14 cellular contexts compared by ENCODE assay signal in the genomic region with DNA sequence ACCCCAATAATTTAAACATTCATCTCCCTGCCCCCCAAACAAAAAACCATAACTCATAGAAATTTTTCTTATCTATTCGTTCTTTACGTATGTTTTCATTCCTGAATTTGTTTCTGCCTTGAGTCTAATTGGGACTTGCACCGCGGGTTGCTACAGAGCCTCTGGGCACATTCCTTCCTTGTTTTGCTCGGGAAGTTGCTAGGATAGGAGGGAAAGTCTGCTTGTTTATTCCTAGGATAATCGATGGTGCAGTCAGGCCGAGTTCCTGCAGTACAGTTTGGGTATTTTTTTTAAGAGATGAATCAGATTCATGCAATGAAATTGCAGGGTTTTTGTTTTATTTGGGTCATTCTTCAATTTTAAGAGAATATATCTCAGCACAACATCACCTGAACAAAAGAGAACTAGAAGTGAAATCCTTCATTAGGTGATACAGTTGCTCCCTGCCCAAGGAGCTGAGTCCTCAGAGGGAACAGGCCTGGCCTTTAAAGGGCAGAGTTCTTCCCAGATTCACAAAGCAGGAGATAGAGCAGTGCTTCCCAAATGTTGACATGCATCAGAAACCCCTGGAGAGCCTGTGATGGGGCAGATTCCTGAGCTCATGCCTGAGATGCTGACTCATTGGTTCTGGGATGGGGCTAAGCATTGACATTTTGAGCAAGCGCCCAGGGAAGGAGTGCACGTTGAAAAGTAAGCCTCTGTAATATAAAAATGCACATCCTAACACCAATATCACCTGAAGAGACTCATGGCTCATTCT.
DNase-seq lines count a peak whose midpoint lies in the region; ATAC-seq and TF ChIP-seq lines count a peak whose summit lies in the region.
"Had no signal": no experiment of that assay in that cellular context is flagged by ENCODE, and none has a peak within 500 bp of the region (broad histone marks: within the 10 kb centered on the region; RNA-seq: fewer than 3 reads in every experiment).

No MANE protein-coding gene starts in this region.

- peaks cover 38% of the 10 kb centered on the region for H3K4me1 ChIP-seq in PC-9 (replicated peaks; ENCODE audit: insufficient read depth)

- H3K4me2 ChIP-seq in PC-9: peak overlapping the region; percentile 59
- H3K4me2 ChIP-seq: BLaER1 treated with 17β-estradiol and CSF1 and Interleukin-3, amounts not matched to agents 10 nM and 100 nM had no signal

- peaks cover 4% of the 10 kb centered on the region for H3K36me3 Mint-ChIP-seq in nephron (ENCODE audit: low read depth)
- peaks cover 0 to 5% (median 2%) of the 10 kb centered on the region in 3 donors for H3K36me3 Mint-ChIP-seq in naive thymus-derived CD8-positive, alpha-beta T cell

- H3K27me3 Mint-ChIP-seq in nephron (ENCODE audit: low read depth): no peaks in the 10 kb centered on the region
- no peaks in the 10 kb centered on the region for H3K27me3 Mint-ChIP-seq in naive thymus-derived CD8-positive, alpha-beta T cell

- H3K27ac Mint-ChIP-seq in nephron: peak overlapping the region; percentile 80 to 90 (median 87)
- H3K27ac Mint-ChIP-seq in naive thymus-derived CD8-positive, alpha-beta T cell: no peak overlapping the region

- no peaks in the 10 kb centered on the region for H3K9me2 ChIP-seq in PC-9 (ENCODE audit: insufficient read depth)

- H3K36me3 ChIP-seq in PC-9 (ENCODE audit: low read depth): no peaks in the 10 kb centered on the region

- TF ChIP-seq CTCF in AG10803 (conservative IDR thresholded peaks at IDR 0.05; ENCODE audit: low read length) (no peak), PC-9 (conservative IDR thresholded peaks at IDR 0.05) (no peak), nephron (IDR thresholded peaks at IDR 0.05; ENCODE audit: unreplicated experiment in 3 of 3) (no peak)

- H3K4me3 ChIP-seq in AG10803 (ENCODE audit: low read length): peak overlapping the region; percentile 9; the same call in 1 of the 2 replicates
- H3K4me3 ChIP-seq in PC-9: no peak overlapping the region
- H3K4me3 ChIP-seq: BLaER1 treated with 17β-estradiol and CSF1 and Interleukin-3, amounts not matched to agents 10 nM and 100 nM had no signal

- no peaks in the 10 kb centered on the region for H3K9me3 ChIP-seq in PC-9 (ENCODE audit: insufficient read depth, low read depth)

- CTCF ChIA-PET in PC-9 (lab: Charles Lee): no interaction called here

- no peaks in the 10 kb centered on the region for H3K79me2 ChIP-seq in PC-9 (ENCODE audit: low read depth)

- DNase-seq in AG10803 (ENCODE audit: low read depth) (peak; percentile 82), PC-9 (peak in 1 of 2 experiments; percentile 37), fibroblast of gingiva (ENCODE audit: low read depth) (peak; percentile 78), SW 1271 (lab: John Stamatoyannopoulos, UW) (no peak), NCI-H2171 (lab: John Stamatoyannopoulos, UW) (no peak), hypothalamus (lab: John Stamatoyannopoulos, UW) (no peak)
- no peak for DNase-seq in naive thymus-derived CD8-positive, alpha-beta T cell
- DNase-seq: activated naive CD4-positive, alpha-beta T cell; NCI-H1930; OCI-M1; stimulated activated CD4-positive, alpha-beta T cell treated with anti-CD3 and anti-CD28 coated beads, Interleukin-12 subunit alpha, Interleukin-12 subunit beta, amount 100 ng/mL, for 4 hours had no signal

- H3K9me3 Mint-ChIP-seq in nephron: peaks cover 18% of the 10 kb centered on the region
- H3K9me3 Mint-ChIP-seq in naive thymus-derived CD8-positive, alpha-beta T cell: peaks cover 0 to 9% (median 0%) of the 10 kb centered on the region in 9 donors

- H4K20me1 ChIP-seq in PC-9 (ENCODE audit: insufficient read depth): no peaks in the 10 kb centered on the region
- H4K20me1 ChIP-seq: BLaER1 treated with 17β-estradiol and CSF1 and Interleukin-3, amounts not matched to agents 10 nM and 100 nM had no signal

- POLR2A ChIA-PET in PC-9 (lab: Charles Lee; ENCODE audit: unreplicated experiment): no interaction called here
- POLR2A ChIA-PET in naive thymus-derived CD8-positive, alpha-beta T cell (lab: Charles Lee): no interaction called here

- peaks cover 26% of the 10 kb centered on the region; the same call in 1 of the 2 replicates for H3F3A ChIP-seq in PC-9 (ENCODE audit: insufficient read depth, low read depth)

- no peaks in the 10 kb centered on the region for H3K27me3 ChIP-seq in PC-9 (ENCODE audit: insufficient read depth, low read depth)

- intact Hi-C loops in PC-9 (cut with micrococcal nuclease; ENCODE audit: unreplicated experiment): no loop called here

- no peak overlapping the region for H3K4me3 Mint-ChIP-seq in nephron
- H3K4me3 Mint-ChIP-seq in naive thymus-derived CD8-positive, alpha-beta T cell: no peak overlapping the region

- BruUV-seq in PC-9 (replicated peaks; lab: Mats Ljungman, UMichigan): no TSS peak

- no peak for ATAC-seq in naive thymus-derived CD8-positive, alpha-beta T cell

- H3K4me1 Mint-ChIP-seq in nephron: peaks cover 21% of the 10 kb centered on the region
- peaks cover 0 to 13% (median 2%) of the 10 kb centered on the region in 4 donors for H3K4me1 Mint-ChIP-seq in naive thymus-derived CD8-positive, alpha-beta T cell

- H3K27ac ChIP-seq in PC-9: peak overlapping the region; percentile 62
- H3K27ac ChIP-seq: BLaER1 treated with 17β-estradiol and CSF1 and Interleukin-3, amounts not matched to agents 10 nM and 100 nM; VCaP had no signal

- H2AFZ ChIP-seq in PC-9: peak overlapping the region; percentile 39; the same call in 1 of the 2 replicates

Comparison
In these comparisons a context has a peak if more than half of its experiments do, and no peak if none do; other contexts are left out.
1. DNase-seq: peak in AG10803 (single experiment) and fibroblast of gingiva (single experiment); none in naive thymus-derived CD8-positive, alpha-beta T cell (0 of 10), SW 1271 (0 of 2), NCI-H2171 (single experiment) and hypothalamus (0 of 51).
2. H3K27ac Mint-ChIP-seq: peak in nephron (3 of 3); none in naive thymus-derived CD8-positive, alpha-beta T cell (0 of 10).